In the genomic region with DNA sequence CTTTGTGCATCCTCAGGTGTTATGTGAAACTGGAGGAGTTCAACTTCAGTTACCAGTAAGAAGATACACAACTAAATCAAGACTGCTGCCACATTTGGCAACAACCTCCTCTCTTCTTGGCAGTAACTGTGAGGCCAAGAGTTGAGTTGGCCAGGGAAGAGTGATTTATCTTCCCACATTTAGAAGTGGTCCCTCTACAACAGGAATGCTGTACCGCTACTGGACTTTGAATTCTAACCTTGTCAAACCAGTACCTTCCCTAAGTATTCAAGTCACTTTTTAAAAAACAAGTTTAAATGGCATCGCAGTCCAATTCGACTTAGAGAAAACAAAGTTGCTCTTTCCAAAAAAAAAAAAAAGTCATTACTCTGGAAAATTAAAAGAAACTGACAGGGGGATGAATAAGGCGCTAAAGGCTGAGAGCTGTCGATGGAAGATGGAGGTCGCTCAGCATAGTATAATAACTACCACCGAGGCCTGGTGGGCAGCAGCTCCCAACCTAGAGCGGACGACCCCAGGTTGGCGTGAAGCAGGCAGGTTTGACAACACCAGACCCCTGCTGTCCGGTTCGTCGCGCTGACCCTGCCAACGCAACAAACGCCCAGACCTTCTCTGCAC, we compare ENCODE assay signal across 8 cellular contexts. TPM values are rescaled to one million over a fixed set of nuclear protein-coding genes. Genes with fewer than 3 reads are reported as not detected.
DNase-seq lines count a peak whose midpoint lies in the region; ATAC-seq and TF ChIP-seq lines count a peak whose summit lies in the region.

No MANE protein-coding gene starts in this region.

- H3K27me3 Mint-ChIP-seq in activated T-helper 2 cell treated with anti-CD3 and anti-CD28 coated beads, Interferon-gamma antibody, Interleukin-2, Interleukin-4, amounts not matched to agents 10 μg/mL and 5 μg/mL and 100 μg/mL, durations not matched to agents 14 hours and 24 hours and 36 hours (ENCODE audit: low read depth) = no peaks in the 10 kb centered on the region

- H3K27ac Mint-ChIP-seq in activated T-helper 2 cell treated with anti-CD3 and anti-CD28 coated beads, Interferon-gamma antibody, Interleukin-2, Interleukin-4, amounts not matched to agents 10 μg/mL and 5 μg/mL and 100 μg/mL, durations not matched to agents 14 hours and 24 hours and 36 hours = peak overlapping the region; percentile 44

- H3K36me3 Mint-ChIP-seq in activated T-helper 2 cell treated with anti-CD3 and anti-CD28 coated beads, Interferon-gamma antibody, Interleukin-2, Interleukin-4, amounts not matched to agents 10 μg/mL and 5 μg/mL and 100 μg/mL, durations not matched to agents 14 hours and 24 hours and 36 hours (ENCODE audit: low read depth) = peaks cover 12% of the 10 kb centered on the region

- H3K27me3 ChIP-seq in GM06990 (replicated peaks; ENCODE audit: control insufficient read depth, insufficient read depth, low read length) = no peaks in the 10 kb centered on the region

- peaks cover 3% of the 10 kb centered on the region for H3K9me3 Mint-ChIP-seq in activated T-helper 2 cell treated with anti-CD3 and anti-CD28 coated beads, Interferon-gamma antibody, Interleukin-2, Interleukin-4, amounts not matched to agents 10 μg/mL and 5 μg/mL and 100 μg/mL, durations not matched to agents 14 hours and 24 hours and 36 hours

- ATAC-seq in HG03457 (IDR thresholded peaks at IDR 0.05; ENCODE audit: unreplicated experiment) = peak; percentile 2

- DNase-seq in GM06990 (ENCODE audit: extremely low read depth, insufficient read length) = no peak
- DNase-seq in activated T-helper 2 cell treated with anti-CD3 and anti-CD28 coated beads, Interferon-gamma antibody, Interleukin-2, Interleukin-4, amounts not matched to agents 10 μg/mL and 5 μg/mL and 100 μg/mL, durations not matched to agents 14 hours and 24 hours and 36 hours (ENCODE audit: low spot score) = no peak
- DNase-seq in cardiac septum (ENCODE audit: low spot score) = peak; percentile 78
- DNase-seq in posterior vena cava (ENCODE audit: low spot score) = peak; percentile 81
- DNase-seq in stimulated activated CD4-positive, alpha-beta T cell treated with anti-CD3 and anti-CD28 coated beads, Interleukin-12 subunit alpha, Interleukin-12 subunit beta, amount 100 ng/mL, for 4 hours = no peak
- DNase-seq in SHP77 treated with DMSO at 0.1 percent for 48 hours (lab: John Stamatoyannopoulos, UW) = no peak
- no peak for DNase-seq in NCI-H774 (lab: John Stamatoyannopoulos, UW)

- H3K4me1 Mint-ChIP-seq in activated T-helper 2 cell treated with anti-CD3 and anti-CD28 coated beads, Interferon-gamma antibody, Interleukin-2, Interleukin-4, amounts not matched to agents 10 μg/mL and 5 μg/mL and 100 μg/mL, durations not matched to agents 14 hours and 24 hours and 36 hours (ENCODE audit: low read depth) = peaks cover 48% of the 10 kb centered on the region

- H3K4me3 ChIP-seq in GM06990 (replicated peaks; ENCODE audit: low read depth, low read length) = peak overlapping the region; percentile 69

- TF ChIP-seq CTCF in GM06990 (IDR thresholded peaks at IDR 0.05; ENCODE audit: insufficient read depth, low read length, poor library complexity, severe bottlenecking) = no peak

- peak overlapping the region; percentile 89 for H3K4me3 Mint-ChIP-seq in activated T-helper 2 cell treated with anti-CD3 and anti-CD28 coated beads, Interferon-gamma antibody, Interleukin-2, Interleukin-4, amounts not matched to agents 10 μg/mL and 5 μg/mL and 100 μg/mL, durations not matched to agents 14 hours and 24 hours and 36 hours (ENCODE audit: low read depth)

- intact Hi-C loops in activated T-helper 2 cell treated with anti-CD3 and anti-CD28 coated beads, Interferon-gamma antibody, Interleukin-2, Interleukin-4, amounts not matched to agents 10 μg/mL and 5 μg/mL and 100 μg/mL, durations not matched to agents 14 hours and 24 hours and 36 hours (cut with micrococcal nuclease) = loop anchor here (1.0 to 10.0 kb wide), 4 partner anchors 56 to 341 kb away; a partner anchor contains a TSS
- intact Hi-C loops in cardiac septum (cut with DNase I) = loop anchor here (2.0 to 5.0 kb wide), 4 partner anchors 36 to 261 kb away; no protein-coding TSS in a partner anchor
- intact Hi-C loops in posterior vena cava (cut with DNase I) = loop anchor here in 1 of 2 donors (5.0 kb wide), 1 partner anchor 76 kb away; no protein-coding TSS in a partner anchor

- no peaks in the 10 kb centered on the region for H3K36me3 ChIP-seq in GM06990 (ENCODE audit: control insufficient read depth, insufficient read depth, low read length)

RNA-seq across cellular contexts. Expression of a gene that starts 1.0 kb away (rescaled TPM):
- 19.3 and 22.7 TPM in 2 replicates for total RNA-seq in activated T-helper 2 cell treated with anti-CD3 and anti-CD28 coated beads, Interferon-gamma antibody, Interleukin-2, Interleukin-4, amounts not matched to agents 10 μg/mL and 5 μg/mL and 100 μg/mL, durations not matched to agents 14 hours and 24 hours and 36 hours
- 40.0 TPM for total RNA-seq in cardiac septum
- 10 to 100 TPM; 24.7 to 47.4 TPM for total RNA-seq in posterior vena cava

Comparison
In these comparisons a context has a peak if more than half of its experiments do, and no peak if none do; other contexts are left out.
1. DNase-seq: peak in cardiac septum (single experiment) and posterior vena cava (single experiment); none in GM06990 (single experiment), activated T-helper 2 cell treated with anti-CD3 and anti-CD28 coated beads, Interferon-gamma antibody, Interleukin-2, Interleukin-4, amounts not matched to agents 10 μg/mL and 5 μg/mL and 100 μg/mL, durations not matched to agents 14 hours and 24 hours and 36 hours (single experiment), stimulated activated CD4-positive, alpha-beta T cell treated with anti-CD3 and anti-CD28 coated beads, Interleukin-12 subunit alpha, Interleukin-12 subunit beta, amount 100 ng/mL, for 4 hours (single experiment), SHP77 treated with DMSO at 0.1 percent for 48 hours (single experiment) and NCI-H774 (single experiment).